Comparison of ENCODE assay signal across 8 cellular contexts in the genomic region with DNA sequence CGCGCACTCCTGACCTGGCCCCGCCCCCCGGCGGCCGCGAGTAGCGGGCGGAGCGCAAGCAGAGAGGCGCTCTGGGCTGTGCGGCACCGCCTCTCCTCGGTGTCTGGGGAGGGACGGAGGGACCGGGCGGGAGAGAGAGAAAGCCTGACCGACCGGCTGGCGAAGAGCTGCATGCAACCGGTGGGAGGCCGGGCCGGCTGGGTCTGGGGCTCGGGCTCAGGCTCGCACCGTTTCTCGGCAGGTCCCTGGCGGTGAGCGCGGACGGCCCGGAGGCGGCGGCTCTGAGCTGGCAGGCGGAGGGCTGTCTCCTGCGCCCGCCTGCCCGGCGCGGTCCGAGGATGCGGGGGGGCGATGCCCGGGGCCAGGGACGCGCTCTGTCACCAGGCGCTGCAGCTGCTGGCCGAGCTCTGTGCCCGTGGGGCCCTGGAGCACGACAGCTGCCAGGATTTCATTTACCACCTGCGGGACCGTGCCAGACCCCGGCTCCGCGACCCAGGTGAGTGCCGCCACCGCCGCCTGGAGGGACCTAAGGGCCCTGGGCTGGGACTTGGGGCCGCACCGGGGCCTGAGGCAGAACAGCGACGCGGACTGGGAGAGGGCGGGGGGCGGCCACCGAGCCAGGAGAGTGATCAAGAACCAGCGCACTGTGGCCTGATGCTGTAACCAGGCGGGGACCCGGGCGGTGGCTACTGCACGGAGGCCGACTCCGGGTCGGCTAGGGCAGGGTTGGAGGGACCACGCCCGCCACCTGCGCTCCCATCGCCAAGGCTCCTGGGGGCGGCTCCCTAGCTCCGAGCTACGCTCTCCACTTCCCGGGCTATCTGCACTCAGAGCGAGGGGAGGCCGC. TPM values are rescaled to one million over a fixed set of nuclear protein-coding genes. Genes with fewer than 3 reads are reported as not detected.
DNase-seq lines count a peak whose midpoint lies in the region; ATAC-seq and TF ChIP-seq lines count a peak whose summit lies in the region.

A gene with protein sequence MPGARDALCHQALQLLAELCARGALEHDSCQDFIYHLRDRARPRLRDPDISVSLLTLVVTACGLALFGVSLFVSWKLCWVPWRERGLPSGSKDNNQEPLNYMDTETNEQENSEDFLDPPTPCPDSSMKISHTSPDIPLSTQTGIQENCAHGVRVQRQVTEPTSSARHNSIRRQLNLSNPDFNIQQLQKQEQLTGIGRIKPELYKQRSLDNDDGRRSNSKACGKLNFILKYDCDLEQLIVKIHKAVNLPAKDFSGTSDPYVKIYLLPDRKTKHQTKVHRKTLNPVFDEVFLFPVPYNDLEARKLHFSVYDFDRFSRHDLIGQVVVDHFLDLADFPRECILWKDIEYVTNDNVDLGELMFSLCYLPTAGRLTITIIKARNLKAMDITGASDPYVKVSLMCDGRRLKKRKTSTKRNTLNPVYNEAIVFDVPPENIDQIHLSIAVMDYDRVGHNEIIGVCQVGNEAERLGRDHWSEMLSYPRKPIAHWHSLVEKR (plus strand): TSS at position 69 of the 847 bp plus-strand sequence. CDS start 283 bp downstream, at position 352.

- no peaks in the 10 kb centered on the region for H3K36me3 Mint-ChIP-seq in activated CD8-positive, alpha-beta memory T cell treated with anti-CD3 and anti-CD28 coated beads, Interleukin-2, amount 10 ng/mL, durations not matched to agents 7 days and 5 days
- H3K36me3 Mint-ChIP-seq in activated T-helper 2 cell treated with anti-CD3 and anti-CD28 coated beads, Interferon-gamma antibody, Interleukin-2, Interleukin-4, amounts not matched to agents 10 μg/mL and 5 μg/mL and 100 μg/mL, durations not matched to agents 14 hours and 24 hours and 36 hours (ENCODE audit: low read depth) = no peaks in the 10 kb centered on the region

- peak; percentile 79 for ATAC-seq in activated CD8-positive, alpha-beta memory T cell treated with anti-CD3 and anti-CD28 coated beads, Interleukin-2, amount 10 ng/mL, durations not matched to agents 7 days and 5 days
- peak; percentile 85 for ATAC-seq in omental fat pad (ENCODE audit: low FRiP score)

- H3K27me3 Mint-ChIP-seq in activated CD8-positive, alpha-beta memory T cell treated with anti-CD3 and anti-CD28 coated beads, Interleukin-2, amount 10 ng/mL, durations not matched to agents 7 days and 5 days = peaks cover 55% of the 10 kb centered on the region
- peaks cover 50% of the 10 kb centered on the region for H3K27me3 Mint-ChIP-seq in activated T-helper 2 cell treated with anti-CD3 and anti-CD28 coated beads, Interferon-gamma antibody, Interleukin-2, Interleukin-4, amounts not matched to agents 10 μg/mL and 5 μg/mL and 100 μg/mL, durations not matched to agents 14 hours and 24 hours and 36 hours (ENCODE audit: low read depth)

- H3K9me3 Mint-ChIP-seq in activated CD8-positive, alpha-beta memory T cell treated with anti-CD3 and anti-CD28 coated beads, Interleukin-2, amount 10 ng/mL, durations not matched to agents 7 days and 5 days (ENCODE audit: low read depth) = no peaks in the 10 kb centered on the region
- no peaks in the 10 kb centered on the region for H3K9me3 Mint-ChIP-seq in activated T-helper 2 cell treated with anti-CD3 and anti-CD28 coated beads, Interferon-gamma antibody, Interleukin-2, Interleukin-4, amounts not matched to agents 10 μg/mL and 5 μg/mL and 100 μg/mL, durations not matched to agents 14 hours and 24 hours and 36 hours

- CTCF ChIA-PET in activated CD8-positive, alpha-beta memory T cell treated with anti-CD3 and anti-CD28 coated beads, Interleukin-2, amount 10 ng/mL, durations not matched to agents 7 days and 5 days (lab: Charles Lee) = no interaction called here

- TF ChIP-seq CTCF in omental fat pad (IDR thresholded peaks at IDR 0.05) = no peak

- H3K4me3 Mint-ChIP-seq in activated CD8-positive, alpha-beta memory T cell treated with anti-CD3 and anti-CD28 coated beads, Interleukin-2, amount 10 ng/mL, durations not matched to agents 7 days and 5 days = no peak within 1 kb of the TSS
- H3K4me3 Mint-ChIP-seq in activated T-helper 2 cell treated with anti-CD3 and anti-CD28 coated beads, Interferon-gamma antibody, Interleukin-2, Interleukin-4, amounts not matched to agents 10 μg/mL and 5 μg/mL and 100 μg/mL, durations not matched to agents 14 hours and 24 hours and 36 hours (ENCODE audit: low read depth) = peak within 1 kb of the TSS; percentile 50

- intact Hi-C loops in activated T-helper 2 cell treated with anti-CD3 and anti-CD28 coated beads, Interferon-gamma antibody, Interleukin-2, Interleukin-4, amounts not matched to agents 10 μg/mL and 5 μg/mL and 100 μg/mL, durations not matched to agents 14 hours and 24 hours and 36 hours (cut with micrococcal nuclease) = no loop called here
- intact Hi-C loops in head of caudate nucleus (cut with DNase I) = loop anchor here (10.0 kb wide), 1 partner anchor 733 kb away; a partner anchor contains a TSS

- no peak within 1 kb of the TSS for H3K27ac Mint-ChIP-seq in activated CD8-positive, alpha-beta memory T cell treated with anti-CD3 and anti-CD28 coated beads, Interleukin-2, amount 10 ng/mL, durations not matched to agents 7 days and 5 days
- no peak within 1 kb of the TSS for H3K27ac Mint-ChIP-seq in activated T-helper 2 cell treated with anti-CD3 and anti-CD28 coated beads, Interferon-gamma antibody, Interleukin-2, Interleukin-4, amounts not matched to agents 10 μg/mL and 5 μg/mL and 100 μg/mL, durations not matched to agents 14 hours and 24 hours and 36 hours

- DNase-seq in activated CD8-positive, alpha-beta memory T cell treated with anti-CD3 and anti-CD28 coated beads, Interleukin-2, amount 10 ng/mL, durations not matched to agents 7 days and 5 days = no peak
- DNase-seq in activated CD8-positive, alpha-beta memory T cell treated with anti-CD3 and anti-CD28 coated beads, Interleukin-2, amount 50 U/mL, for 4 hours = no peak
- DNase-seq in HK-2 (ENCODE audit: unreplicated experiment) = peak; percentile 2
- peak; percentile 15 for DNase-seq in activated T-helper 2 cell treated with anti-CD3 and anti-CD28 coated beads, Interferon-gamma antibody, Interleukin-2, Interleukin-4, amounts not matched to agents 10 μg/mL and 5 μg/mL and 100 μg/mL, durations not matched to agents 14 hours and 24 hours and 36 hours (ENCODE audit: low spot score)
- DNase-seq in head of caudate nucleus = peak; percentile 35 to 89 (median 78)
- no peak for DNase-seq in omental fat pad (ENCODE audit: low spot score)
- DNase-seq in OCI-M2 (lab: John Stamatoyannopoulos, UW; ENCODE audit: unreplicated experiment) = no peak
- no peak for DNase-seq in DMS79 (lab: John Stamatoyannopoulos, UW)

- H3K4me1 Mint-ChIP-seq in activated CD8-positive, alpha-beta memory T cell treated with anti-CD3 and anti-CD28 coated beads, Interleukin-2, amount 10 ng/mL, durations not matched to agents 7 days and 5 days = no peaks in the 10 kb centered on the region
- H3K4me1 Mint-ChIP-seq in activated T-helper 2 cell treated with anti-CD3 and anti-CD28 coated beads, Interferon-gamma antibody, Interleukin-2, Interleukin-4, amounts not matched to agents 10 μg/mL and 5 μg/mL and 100 μg/mL, durations not matched to agents 14 hours and 24 hours and 36 hours (ENCODE audit: low read depth) = peaks cover 2% of the 10 kb centered on the region

RNA-seq across cellular contexts. Expression of the gene that starts here (rescaled TPM):
- total RNA-seq in activated CD8-positive, alpha-beta memory T cell treated with anti-CD3 and anti-CD28 coated beads, Interleukin-2, amount 10 ng/mL, durations not matched to agents 7 days and 5 days = not detected
- total RNA-seq in activated T-helper 2 cell treated with anti-CD3 and anti-CD28 coated beads, Interferon-gamma antibody, Interleukin-2, Interleukin-4, amounts not matched to agents 10 μg/mL and 5 μg/mL and 100 μg/mL, durations not matched to agents 14 hours and 24 hours and 36 hours = not detected in 2 replicates
- total RNA-seq in omental fat pad = under 1 TPM in 2 of 4 donors, not detected in 2; 0.13 to 0.46 TPM

Comparison
In these comparisons a context has a peak if more than half of its experiments do, and no peak if none do; other contexts are left out.
1. Peak in ATAC-seq in activated CD8-positive, alpha-beta memory T cell treated with anti-CD3 and anti-CD28 coated beads, Interleukin-2, amount 10 ng/mL, durations not matched to agents 7 days and 5 days; RNA of the gene not detected or under 1 TPM.
2. Peak in DNase-seq in activated T-helper 2 cell treated with anti-CD3 and anti-CD28 coated beads, Interferon-gamma antibody, Interleukin-2, Interleukin-4, amounts not matched to agents 10 μg/mL and 5 μg/mL and 100 μg/mL, durations not matched to agents 14 hours and 24 hours and 36 hours; RNA of the gene not detected or under 1 TPM.
3. Peak in ATAC-seq in omental fat pad; RNA of the gene not detected or under 1 TPM.
4. DNase-seq: peak in HK-2 (single experiment) and head of caudate nucleus (42 of 42); none in activated CD8-positive, alpha-beta memory T cell treated with anti-CD3 and anti-CD28 coated beads, Interleukin-2, amount 10 ng/mL, durations not matched to agents 7 days and 5 days (single experiment), activated CD8-positive, alpha-beta memory T cell treated with anti-CD3 and anti-CD28 coated beads, Interleukin-2, amount 50 U/mL, for 4 hours (single experiment), omental fat pad (single experiment), OCI-M2 (single experiment) and DMS79 (single experiment).